5 cellular contexts compared by ENCODE assay signal in genomic region chr12:130584475-130584874, GRCh38.
DNase-seq lines count a peak whose midpoint lies in the region; ATAC-seq, FAIRE-seq and TF ChIP-seq lines count a peak whose summit lies in the region.
"Not testable (repeated sequence)": the region's sequence is repeated elsewhere in the genome, so short reads cannot be mapped to it uniquely, and the experiment has no call there.

No MANE protein-coding gene starts in this region.

- TF ChIP-seq POLR2A in K562 (conservative IDR thresholded peaks at IDR 0.05); endothelial cell of umbilical vein (IDR thresholded peaks at IDR 0.05; ENCODE audit: low read depth, low read length): not testable (repeated sequence)

- not testable (repeated sequence) for H3K4me2 ChIP-seq in K562 (ENCODE audit: insufficient read depth, low read length); endothelial cell of umbilical vein (ENCODE audit: insufficient read depth, low read length)

- intact Hi-C loops in K562 (cut with micrococcal nuclease); endothelial cell of umbilical vein (cut with micrococcal nuclease): not testable (repeated sequence)

- not testable (repeated sequence) for H3K9me1 ChIP-seq in K562 (ENCODE audit: control insufficient read depth, insufficient read depth, low read length); endothelial cell of umbilical vein (replicated peaks; ENCODE audit: control insufficient read depth, extremely low read depth, insufficient read depth, low read length)

- DNase-seq in DMS53 (lab: John Stamatoyannopoulos, UW) (peak; percentile 41), RKO (ENCODE audit: low spot score) (peak; percentile 3)
- not testable (repeated sequence) for DNase-seq in K562 (ENCODE audit: extremely low read depth in 1 of 4, low spot score in 3 of 4); endothelial cell of umbilical vein (ENCODE audit: low read depth, low spot score)

- not testable (repeated sequence) for H3K4me3 ChIP-seq in HEK293 (ENCODE audit: low read depth, low read length); K562; endothelial cell of umbilical vein (replicated peaks in 1 of 3; ENCODE audit: insufficient read depth in 1 of 3, low read depth in 1 of 3, low read length in 3 of 3)

- not testable (repeated sequence) for FAIRE-seq in K562 (lab: Jason Lieb, UNC); endothelial cell of umbilical vein (lab: Jason Lieb, UNC)

- not testable (repeated sequence) for H4K20me1 ChIP-seq in K562 (replicated peaks; ENCODE audit: control insufficient read depth, insufficient read depth, low read length); endothelial cell of umbilical vein (replicated peaks; ENCODE audit: control insufficient read depth, extremely low read depth, insufficient read depth, low read length)

- not testable (repeated sequence) for BruUV-seq in K562 (replicated peaks; lab: Mats Ljungman, UMichigan); endothelial cell of umbilical vein (replicated peaks; lab: Mats Ljungman, UMichigan)

- H3K36me3 ChIP-seq in HEK293 (ENCODE audit: control insufficient read depth in 2 of 2, insufficient read depth in 1 of 2, low read length in 2 of 2); K562 (ENCODE audit: control insufficient read depth, insufficient read depth, low read length); endothelial cell of umbilical vein (ENCODE audit: control insufficient read depth in 2 of 2, extremely low read depth in 1 of 2, insufficient read depth in 2 of 2, low read length in 2 of 2): not testable (repeated sequence)

- POLR2A ChIA-PET in HEK293 (lab: Yijun Ruan, JAX); K562 (lab: Yijun Ruan, JAX); endothelial cell of umbilical vein (lab: Charles Lee): not testable (repeated sequence)

- not testable (repeated sequence) for H3K79me2 ChIP-seq in K562 (ENCODE audit: control insufficient read depth, insufficient read depth, low read length); endothelial cell of umbilical vein (ENCODE audit: control insufficient read depth, insufficient read depth, low read length)

- H3K27ac ChIP-seq in HEK293 (ENCODE audit: extremely low read depth, low read depth, low read length); K562 (ENCODE audit: extremely low read depth, low read depth, low read length); endothelial cell of umbilical vein (ENCODE audit: insufficient read depth, low read depth, low read length): not testable (repeated sequence)

- ATAC-seq in K562: not testable (repeated sequence)

- CTCF ChIA-PET in HEK293 (lab: Yijun Ruan, JAX); K562 (lab: Yijun Ruan, JAX; ENCODE audit: low intra/inter-chr PET ratio); endothelial cell of umbilical vein (lab: Charles Lee): not testable (repeated sequence)

- not testable (repeated sequence) for TF ChIP-seq CTCF in HEK293 (tag by site-specific recombination; IDR thresholded peaks at IDR 0.05); K562 (IDR thresholded peaks at IDR 0.05 in 2 of 3, conservative IDR thresholded peaks at IDR 0.05 in 1 of 3; ENCODE audit: insufficient read depth in 2 of 3, low read depth in 1 of 3, low read length in 3 of 3); endothelial cell of umbilical vein (IDR thresholded peaks at IDR 0.05; ENCODE audit: extremely low read depth in 1 of 2, insufficient read depth in 1 of 2, low read depth in 1 of 2, low read length in 2 of 2)

- dilution Hi-C loops in endothelial cell of umbilical vein (cut with MboI; ENCODE audit: extremely low pct_ligation_motif_present, low sequenced_read_pairs): not testable (repeated sequence)

- in situ Hi-C loops in K562 (cut with MboI): not testable (repeated sequence)

- not testable (repeated sequence) for H3K4me1 ChIP-seq in HEK293 (ENCODE audit: control insufficient read depth, insufficient read depth, low read length); K562 (replicated peaks in 1 of 2; ENCODE audit: control insufficient read depth in 2 of 2, insufficient read depth in 2 of 2, low read length in 2 of 2); endothelial cell of umbilical vein (ENCODE audit: control insufficient read depth, extremely low read depth, insufficient read depth, low read length)

- not testable (repeated sequence) for TF ChIP-seq EP300 in K562 (IDR thresholded peaks at IDR 0.05; ENCODE audit: low read length)

- not testable (repeated sequence) for H3K9ac ChIP-seq in K562 (ENCODE audit: insufficient read depth in 1 of 2, low read depth in 2 of 2, low read length in 2 of 2); endothelial cell of umbilical vein (replicated peaks; ENCODE audit: extremely low read depth, insufficient read depth, low read length)

- H3K9me3 ChIP-seq in HEK293 (ENCODE audit: control insufficient read depth, insufficient read depth, low read depth, low read length); K562 (replicated peaks; ENCODE audit: control insufficient read depth, insufficient read depth, low read depth, low read length); endothelial cell of umbilical vein (replicated peaks; ENCODE audit: control insufficient read depth, insufficient read depth, low read length): not testable (repeated sequence)

- not testable (repeated sequence) for H2AFZ ChIP-seq in K562 (ENCODE audit: low read depth, low read length); endothelial cell of umbilical vein (ENCODE audit: low read depth, low read length)

- H3K27me3 ChIP-seq in K562 (ENCODE audit: control insufficient read depth in 2 of 2, insufficient read depth in 2 of 2, low read length in 2 of 2); endothelial cell of umbilical vein (ENCODE audit: control insufficient read depth in 2 of 2, insufficient read depth in 2 of 2, low read length in 2 of 2): not testable (repeated sequence)

- TF ChIP-seq RAD21 in K562 (CRISPR knock-in tag; conservative IDR thresholded peaks at IDR 0.05 in 1 of 2, IDR thresholded peaks at IDR 0.05 in 1 of 2): not testable (repeated sequence)

TF ChIP-seq in HEK293, 187 proteins besides CTCF, POLR2A, EP300 and RAD21 (continues in another document):
- peak; percentile 46; the same call in 1 of the 2 replicates for TF ChIP-seq HIC1 (tag by site-specific recombination; IDR thresholded peaks at IDR 0.05)

TF ChIP-seq in K562, 482 proteins besides CTCF, POLR2A, EP300 and RAD21 (continues in another document):
- TF ChIP-seq JUN (IDR thresholded peaks at IDR 0.05; ENCODE audit: borderline replicate concordance, low read depth, low read length): not testable (repeated sequence)
- TF ChIP-seq JUN (CRISPR knock-in tag; IDR thresholded peaks at IDR 0.05; ENCODE audit: borderline replicate concordance) (peak; percentile 48; the same call in 1 of the 2 replicates), CREB1 (IDR thresholded peaks at IDR 0.05) (peak; percentile 62; the same call in 1 of the 2 replicates), CREB1 (CRISPR knock-in tag; IDR thresholded peaks at IDR 0.05) (peak; percentile 81), OTX1 (CRISPR knock-in tag; IDR thresholded peaks at IDR 0.05) (0 out of 2 replicates have a peak, but pooled peaks have one; percentile 52)

TF ChIP-seq in endothelial cell of umbilical vein, 7 proteins besides CTCF, POLR2A, EP300 and RAD21:
- TF ChIP-seq JUN (IDR thresholded peaks at IDR 0.05; ENCODE audit: borderline replicate concordance, insufficient read depth, insufficient read length, low read depth): peak; percentile 18
